In the genomic region with DNA sequence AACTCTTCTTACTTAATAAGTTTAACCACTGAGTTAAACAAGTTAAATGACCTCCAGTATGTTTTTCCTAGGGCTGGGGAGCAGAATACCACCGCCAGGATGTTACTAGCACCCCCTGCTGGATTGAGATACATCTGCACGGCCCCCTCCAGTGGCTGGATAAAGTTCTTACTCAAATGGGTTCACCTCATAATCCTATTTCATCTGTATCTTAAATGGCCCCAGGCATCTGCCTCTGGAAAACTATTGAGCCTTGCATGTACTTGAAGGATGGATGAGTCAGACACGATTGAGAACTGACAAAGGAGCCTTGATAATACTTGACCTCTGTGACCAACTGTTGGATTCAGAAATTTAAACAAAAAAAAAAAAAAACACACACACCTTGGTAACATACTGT, we compare ENCODE assay signal across 9 cellular contexts.
DNase-seq lines count a peak whose midpoint lies in the region; ATAC-seq and TF ChIP-seq lines count a peak whose summit lies in the region.
"Had no signal": no experiment of that assay in that cellular context is flagged by ENCODE, and none has a peak within 500 bp of the region (broad histone marks: within the 10 kb centered on the region; RNA-seq: fewer than 3 reads in every experiment).

No MANE protein-coding gene starts in this region.

- WGBS in thyroid gland, 2 donors, result 6 to 13% methylated on average over 3 of the region's 3 CpGs

- no peak overlapping the region for H3K4me3 ChIP-seq in thyroid gland (replicated peaks in 1 of 3)

- POLR2A ChIA-PET in naive thymus-derived CD8-positive, alpha-beta T cell (lab: Charles Lee), result no interaction called here

- peak in 5 of 6 experiments; percentile 82 to 90 (median 88) for TF ChIP-seq CTCF in thyroid gland (IDR thresholded peaks at IDR 0.05)

- H3K27me3 Mint-ChIP-seq in naive thymus-derived CD8-positive, alpha-beta T cell, result peaks cover under 1 to 12% (median 4%) of the 10 kb centered on the region in 5 donors

- peaks cover 0 to 2% (median 0%) of the 10 kb centered on the region in 4 donors for H3K4me1 Mint-ChIP-seq in naive thymus-derived CD8-positive, alpha-beta T cell

- H3K36me3 Mint-ChIP-seq in naive thymus-derived CD8-positive, alpha-beta T cell, result no peaks in the 10 kb centered on the region

- no peaks in the 10 kb centered on the region for H3K9me3 ChIP-seq in thyroid gland

- H3K27me3 ChIP-seq in thyroid gland, result no peaks in the 10 kb centered on the region

- H3K27ac ChIP-seq in thyroid gland, result no peak overlapping the region

- H3K36me3 ChIP-seq in thyroid gland, result peaks cover 0 to 9% of the 10 kb centered on the region in 2 donors

- ATAC-seq in GM18867 (IDR thresholded peaks at IDR 0.05; ENCODE audit: unreplicated experiment) (peak; percentile 85), HG03097 (IDR thresholded peaks at IDR 0.05; ENCODE audit: low FRiP score, unreplicated experiment) (peak; percentile 77), esophagus mucosa (peak; percentile 91)
- ATAC-seq in naive thymus-derived CD8-positive, alpha-beta T cell, result peak; percentile 58 to 72

- no peak overlapping the region for H3K4me3 Mint-ChIP-seq in naive thymus-derived CD8-positive, alpha-beta T cell
- H3K4me3 Mint-ChIP-seq: stimulated activated naive CD8-positive, alpha-beta T cell treated with anti-CD3 and anti-CD28 coated beads, Interleukin-15, Interleukin-2, amounts not matched to agents 100 ng/mL and 50 ng/mL, for 24 hours had no signal

- H3K4me1 ChIP-seq in thyroid gland, result peaks cover 0 to 7% of the 10 kb centered on the region in 2 donors

- H3K27ac Mint-ChIP-seq in naive thymus-derived CD8-positive, alpha-beta T cell, result no peak overlapping the region
- H3K27ac Mint-ChIP-seq: stimulated activated naive CD8-positive, alpha-beta T cell treated with anti-CD3 and anti-CD28 coated beads, Interleukin-15, Interleukin-2, amounts not matched to agents 100 ng/mL and 50 ng/mL, for 24 hours had no signal

- H3K9me3 Mint-ChIP-seq in naive thymus-derived CD8-positive, alpha-beta T cell, result no peaks in the 10 kb centered on the region
- H3K9me3 Mint-ChIP-seq: stimulated activated naive CD8-positive, alpha-beta T cell treated with anti-CD3 and anti-CD28 coated beads, Interleukin-15, Interleukin-2, amounts not matched to agents 100 ng/mL and 50 ng/mL, for 24 hours had no signal

- peak; percentile 83 for DNase-seq in AG20443 (ENCODE audit: low spot score)
- peak; percentile 73 for DNase-seq in NCI-H526 treated with DMSO at 0.1 percent for 48 hours (lab: John Stamatoyannopoulos, UW)
- DNase-seq in activated CD8-positive, alpha-beta memory T cell treated with anti-CD3 and anti-CD28 coated beads for 24 hours, result peak; percentile 71
- peak in 9 of 10 donors; percentile 13 to 64 (median 39) for DNase-seq in naive thymus-derived CD8-positive, alpha-beta T cell
- peak; percentile 49 to 60 for DNase-seq in thyroid gland

- intact Hi-C loops in thyroid gland (cut with DNase I), result no loop called here

- TF ChIP-seq POLR2A in thyroid gland (IDR thresholded peaks at IDR 0.05), result no peak
